In the genomic region with DNA sequence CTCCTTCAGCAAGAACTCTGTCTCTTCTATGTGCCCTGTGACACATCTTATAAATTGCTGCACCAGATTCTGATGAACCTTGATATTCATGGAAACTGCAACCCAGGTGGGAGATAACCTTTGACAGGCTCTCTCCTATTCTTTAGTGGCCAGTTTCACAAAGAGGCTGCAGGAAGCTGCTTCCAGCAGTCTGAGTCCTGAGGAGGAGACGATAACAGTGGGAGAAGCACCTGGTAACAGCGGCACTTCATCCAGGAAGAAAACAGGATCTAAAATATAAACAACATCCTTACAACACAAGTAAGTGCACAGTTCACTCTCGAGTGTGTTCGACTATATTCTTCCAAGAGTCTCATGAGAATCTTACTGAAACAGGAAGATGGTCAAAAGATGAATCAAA, we compare ENCODE assay signal across 28 cellular contexts.
"Had no signal": no experiment of that assay in that cellular context is flagged by ENCODE, and none has a peak within 500 bp of the region (broad histone marks: within the 10 kb centered on the region; RNA-seq: fewer than 3 reads in every experiment).

No MANE protein-coding gene starts in this region.

- H3K9me3 ChIP-seq: left lung, lower lobe of right lung, ovary, right atrium auricular region, right lobe of liver, tibial nerve, uterus had no signal

- H3K36me3 ChIP-seq: left lung, lower lobe of right lung, ovary, right atrium auricular region, right lobe of liver, tibial nerve, uterus had no signal

- H3K4me3 Mint-ChIP-seq: immature natural killer cell; mesothelial cell of epicardium; naive B cell; natural killer cell; nephron progenitor cell; stimulated activated memory B cell treated with anti-CD40 and anti-IgM and Interleukin-4, amounts not matched to agents 10 μg/mL and 1 μg/mL and 100 μg/mL, for 72 hours; stimulated activated naive CD8-positive, alpha-beta T cell treated with anti-CD3 and anti-CD28 coated beads, Interleukin-15, amount 100 ng/mL, for 72 hours; type B pancreatic cell had no signal

- H3K9me3 Mint-ChIP-seq: naive B cell; natural killer cell; stimulated activated memory B cell treated with anti-CD40 and anti-IgM and Interleukin-4, amounts not matched to agents 10 μg/mL and 1 μg/mL and 100 μg/mL, for 72 hours; stimulated activated naive CD8-positive, alpha-beta T cell treated with anti-CD3 and anti-CD28 coated beads, Interleukin-15, amount 100 ng/mL, for 72 hours; type B pancreatic cell had no signal

- H3K4me1 ChIP-seq: left lung, lower lobe of right lung, right atrium auricular region, right lobe of liver, tibial nerve, uterus had no signal

- H3K4me3 ChIP-seq: left lung, lower lobe of right lung, ovary, right atrium auricular region, right lobe of liver, smooth muscle cell, tibial nerve, uterus had no signal

- DNase-seq: hypothalamus; immature natural killer cell; kidney; left colon; left lung; lower lobe of right lung; mammary epithelial cell; mesendoderm; naive B cell; natural killer cell; nephron progenitor cell; ovary; right lobe of liver; stimulated activated CD4-positive, alpha-beta T cell treated with anti-CD3 and anti-CD28 coated beads, Interleukin-1b, Interleukin-23, amount 100 ng/mL, for 48 hours; stimulated activated CD4-positive, alpha-beta T cell treated with anti-CD3 and anti-CD28 coated beads, Interleukin-2, amount 100 ng/mL, for 48 hours; stimulated activated CD4-positive, alpha-beta T cell treated with anti-CD3 and anti-CD28 coated beads, Interleukin-4, amount 100 ng/mL, for 4 hours; stimulated activated CD8-positive, alpha-beta memory T cell treated with anti-CD3 and anti-CD28 coated beads, Interleukin-4, amount 100 ng/mL, for 48 hours; stimulated activated naive CD4-positive, alpha-beta T cell treated with Interleukin-2 at 50 U/mL for 16 hours; stimulated activated naive CD8-positive, alpha-beta T cell treated with anti-CD3 and anti-CD28 coated beads, Interleukin-15, amount 100 ng/mL, for 72 hours; substantia nigra; uterus had no signal

- ATAC-seq: left colon; left lung; lower lobe of right lung; natural killer cell; stimulated activated memory B cell treated with anti-CD40 and anti-IgM and Interleukin-4, amounts not matched to agents 10 μg/mL and 1 μg/mL and 100 μg/mL, for 72 hours; stimulated activated naive CD8-positive, alpha-beta T cell treated with anti-CD3 and anti-CD28 coated beads, Interleukin-15, amount 100 ng/mL, for 72 hours had no signal

- H3K4me1 Mint-ChIP-seq: immature natural killer cell; mesothelial cell of epicardium; naive B cell; natural killer cell; nephron progenitor cell; stimulated activated memory B cell treated with anti-CD40 and anti-IgM and Interleukin-4, amounts not matched to agents 10 μg/mL and 1 μg/mL and 100 μg/mL, for 72 hours; stimulated activated naive CD8-positive, alpha-beta T cell treated with anti-CD3 and anti-CD28 coated beads, Interleukin-15, amount 100 ng/mL, for 72 hours had no signal

- H3K27me3 ChIP-seq: left lung, ovary, right atrium auricular region, right lobe of liver, tibial nerve, uterus had no signal

- H3K27ac ChIP-seq: left lung, lower lobe of right lung, ovary, right atrium auricular region, right lobe of liver, tibial nerve, uterus had no signal

- H3K36me3 Mint-ChIP-seq: immature natural killer cell; mesothelial cell of epicardium; naive B cell; natural killer cell; stimulated activated memory B cell treated with anti-CD40 and anti-IgM and Interleukin-4, amounts not matched to agents 10 μg/mL and 1 μg/mL and 100 μg/mL, for 72 hours; type B pancreatic cell had no signal

- H3K27ac Mint-ChIP-seq: immature natural killer cell; mesothelial cell of epicardium; natural killer cell; nephron progenitor cell; progenitor cell of endocrine pancreas; stimulated activated memory B cell treated with anti-CD40 and anti-IgM and Interleukin-4, amounts not matched to agents 10 μg/mL and 1 μg/mL and 100 μg/mL, for 72 hours; type B pancreatic cell had no signal

- H3K27me3 Mint-ChIP-seq: naive B cell; progenitor cell of endocrine pancreas; stimulated activated naive CD8-positive, alpha-beta T cell treated with anti-CD3 and anti-CD28 coated beads, Interleukin-15, amount 100 ng/mL, for 72 hours had no signal
